ENCODE assay signal across 10 cellular contexts in genomic region chr15:34795267-34796081, GRCh38. TPM values are rescaled to one million over a fixed set of nuclear protein-coding genes. Genes with fewer than 3 reads are reported as not detected.
A peak's percentile ranks its signal among the peaks of the same experiment; 100 is the strongest.
DNase-seq lines count a peak whose midpoint lies in the region; ATAC-seq and TF ChIP-seq lines count a peak whose summit lies in the region.
"Had no signal": no experiment of that assay in that cellular context is flagged by ENCODE, and none has a peak within 500 bp of the region (broad histone marks: within the 10 kb centered on the region; RNA-seq: fewer than 3 reads in every experiment).

Gene ACTC1 (minus strand): TSS chr15:34795549. CDS start chr15:34794808, 741 bp downstream.

- WGBS in right cardiac atrium = 6% methylated on average over 44 of the region's 44 CpGs

- H3K4me1 ChIP-seq in adipocyte (ENCODE audit: control insufficient read depth, insufficient read depth, low read length) = peaks cover 7% of the 10 kb centered on the region
- H3K4me1 ChIP-seq in right cardiac atrium (ENCODE audit: control insufficient read depth, insufficient read depth, low read length) = peaks cover 7% of the 10 kb centered on the region
- peaks cover 16 to 23% of the 10 kb centered on the region in 2 donors for H3K4me1 ChIP-seq in gastrocnemius medialis

- H3K27ac ChIP-seq in right cardiac atrium (ENCODE audit: low read length) (peak within 1 kb of the TSS; percentile 96), gastrocnemius medialis (peak within 1 kb of the TSS in 3 of 4 donors; percentile 35 to 79 (median 35))

- peak in 1 of 5 experiments; percentile 10 for TF ChIP-seq CTCF in gastrocnemius medialis (IDR thresholded peaks at IDR 0.05 in 4 of 5, conservative IDR thresholded peaks at IDR 0.05 in 1 of 5)

- peak; percentile 59 to 67 for ATAC-seq in right cardiac atrium
- peak; percentile 65 to 73 for ATAC-seq in gastrocnemius medialis
- no peak for ATAC-seq in GM18511 (IDR thresholded peaks at IDR 0.05; ENCODE audit: unreplicated experiment)
- no peak for ATAC-seq in HG02642 (IDR thresholded peaks at IDR 0.05; ENCODE audit: poor library complexity, unreplicated experiment)
- ATAC-seq in HG02970 (IDR thresholded peaks at IDR 0.05; ENCODE audit: low FRiP score, unreplicated experiment) = no peak

- H3K9me3 ChIP-seq in adipocyte (ENCODE audit: control insufficient read depth, low read length) (no peaks in the 10 kb centered on the region), right cardiac atrium (ENCODE audit: control insufficient read depth, low read length) (no peaks in the 10 kb centered on the region), gastrocnemius medialis (no peaks in the 10 kb centered on the region)

- DNase-seq in H7 = peak; percentile 87
- peak; percentile 86 for DNase-seq in adipocyte (ENCODE audit: low read depth)
- DNase-seq in right cardiac atrium = peak; percentile 66 to 88 (median 87)
- DNase-seq in gastrocnemius medialis = peak; percentile 16 to 55
- DNase-seq in T-helper 9 cell = no peak
- DNase-seq: NCI-H526 treated with DMSO at 0.1 percent for 48 hours had no signal

- TF ChIP-seq POLR2A in gastrocnemius medialis (IDR thresholded peaks at IDR 0.05) = peak; percentile 40 to 63

- H3K4me3 ChIP-seq in H7 (ENCODE audit: insufficient read depth, low read depth, low read length) = peak within 1 kb of the TSS; percentile 37
- peak within 1 kb of the TSS; percentile 61 for H3K4me3 ChIP-seq in adipocyte (ENCODE audit: low read length)
- H3K4me3 ChIP-seq in right cardiac atrium (ENCODE audit: low read length) = peak within 1 kb of the TSS; percentile 45
- H3K4me3 ChIP-seq in gastrocnemius medialis = peak within 1 kb of the TSS; percentile 40 to 49 (median 47)

- H3K27me3 ChIP-seq in H7 (ENCODE audit: control insufficient read depth, insufficient read depth, low read length) (peaks cover 17% of the 10 kb centered on the region), adipocyte (replicated peaks; ENCODE audit: control insufficient read depth, insufficient read depth, low read length) (peaks cover 17% of the 10 kb centered on the region), right cardiac atrium (ENCODE audit: control insufficient read depth, insufficient read depth) (no peaks in the 10 kb centered on the region), gastrocnemius medialis (no peaks in the 10 kb centered on the region)

- peaks cover 2% of the 10 kb centered on the region; the same call in 1 of the 2 replicates for H3K36me3 ChIP-seq in H7 (replicated peaks; ENCODE audit: control insufficient read depth, insufficient read depth, low read length)
- H3K36me3 ChIP-seq in adipocyte (ENCODE audit: control insufficient read depth, insufficient read depth, low read length, severe bottlenecking) = no peaks in the 10 kb centered on the region
- peaks cover 0 to 8% of the 10 kb centered on the region in 2 donors for H3K36me3 ChIP-seq in gastrocnemius medialis

- in situ Hi-C loops in gastrocnemius medialis (cut with MboI; ENCODE audit: low sequenced_read_pairs in 4 of 4) = no loop called here

- H3K9ac ChIP-seq in adipocyte (ENCODE audit: low read length) = peak within 1 kb of the TSS; percentile 53

- intact Hi-C loops in right cardiac atrium (cut with DNase I) = loop anchor here in 1 of 4 donors (10.0 kb wide), 1 partner anchor 109 kb away; no protein-coding TSS in a partner anchor
- intact Hi-C loops in gastrocnemius medialis (cut with DNase I; ENCODE audit: low total_unique reads) = loop anchor here (5.0 kb wide), 2 partner anchors 78 to 107 kb away; no protein-coding TSS in a partner anchor

RNA-seq across cellular contexts. Expression of gene ACTC1, which starts in this region (rescaled TPM):
- total RNA-seq in H7 (2014; rRNA removed; shearing (Covaris generic)) = 1.6 and 2.0 TPM in 2 replicates
- total RNA-seq in right cardiac atrium (over 10,000 TPM in 3 of 4 donors, 1,000 to 10,000 TPM in 1; 9,200 to 14,744 (median 13,223) TPM), gastrocnemius medialis (100 to 1,000 TPM in 1 of 4 donors, 10 to 100 TPM in 2, 1 to 10 TPM in 1; 5.6 to 449 (median 78.0) TPM)
- polyA plus RNA-seq in right cardiac atrium = 12,784 TPM
- total RNA-seq: dermis microvascular lymphatic vessel endothelial cell had no signal

Comparison
In these comparisons a context has a peak if more than half of its experiments do, and no peak if none do; other contexts are left out.
1. RNA of gene ACTC1 (total RNA-seq): 9,200 to 14,744 TPM in right cardiac atrium; 5.6 to 449 TPM in gastrocnemius medialis and 1.6 to 2.0 TPM in H7; every median in the first group is over 10 times any median in the second.
2. ATAC-seq: peak in right cardiac atrium (2 of 2) and gastrocnemius medialis (2 of 2); none in GM18511 (single experiment), HG02642 (single experiment) and HG02970 (single experiment).
3. Peak in every context shown above with its lines, with median percentiles within 50 percentile points of each other: H3K4me3 ChIP-seq.